ENCODE assay signal across 16 cellular contexts in the genomic region with DNA sequence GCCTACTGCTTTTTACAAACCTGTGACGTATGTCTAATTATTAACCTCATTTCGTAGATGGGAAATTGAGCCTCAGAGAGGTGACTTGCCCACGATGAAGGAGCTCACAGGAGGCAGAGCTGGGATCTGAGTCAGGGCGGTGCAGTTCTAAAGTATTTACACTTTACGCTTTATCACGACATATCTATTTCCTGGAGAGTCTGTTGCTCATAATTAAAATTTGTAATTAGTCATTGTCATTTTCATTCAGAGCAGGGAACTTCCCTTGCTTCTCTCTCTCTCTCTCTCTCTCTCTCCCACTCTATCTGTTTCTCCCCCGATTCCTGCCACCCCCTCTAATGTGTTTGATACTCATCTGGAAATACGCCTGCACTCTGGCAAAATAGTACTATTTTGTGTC. TPM values are rescaled to one million over a fixed set of nuclear protein-coding genes. Genes with fewer than 3 reads are reported as not detected.
DNase-seq lines count a peak whose midpoint lies in the region; ATAC-seq, FAIRE-seq and TF ChIP-seq lines count a peak whose summit lies in the region.
"Had no signal": no experiment of that assay in that cellular context is flagged by ENCODE, and none has a peak within 500 bp of the region (broad histone marks: within the 10 kb centered on the region; RNA-seq: fewer than 3 reads in every experiment).

No MANE protein-coding gene starts in this region.

- CTCF ChIA-PET in activated CD4-positive, alpha-beta memory T cell treated with anti-CD3 and anti-CD28 coated beads, Interleukin-2, amount 10 ng/mL, durations not matched to agents 7 days and 5 days (lab: Charles Lee): interaction anchor here (0.6 to 1.2 kb wide), 2 partner anchors 55 to 311 kb away, joined by 3 to 4 read pairs; no protein-coding TSS in a partner anchor

- peaks cover 18% of the 10 kb centered on the region for H3K4me1 Mint-ChIP-seq in activated CD4-positive, alpha-beta memory T cell treated with anti-CD3 and anti-CD28 coated beads, Interleukin-2, amount 10 ng/mL, durations not matched to agents 7 days and 5 days

- peak; percentile 62 for ATAC-seq in foreskin keratinocyte
- ATAC-seq in HG03469 (IDR thresholded peaks at IDR 0.05; ENCODE audit: unreplicated experiment): no peak
- ATAC-seq in HG03521 (IDR thresholded peaks at IDR 0.05; ENCODE audit: unreplicated experiment): no peak
- ATAC-seq: mucosa of descending colon had no signal

- H3K27ac Mint-ChIP-seq in activated CD4-positive, alpha-beta memory T cell treated with anti-CD3 and anti-CD28 coated beads, Interleukin-2, amount 10 ng/mL, durations not matched to agents 7 days and 5 days: no peak overlapping the region

- H3K27ac ChIP-seq in foreskin keratinocyte: no peak overlapping the region
- H3K27ac ChIP-seq: esophagus squamous epithelium, prostate gland, RWPE1 had no signal

- no peaks in the 10 kb centered on the region for H3K27me3 ChIP-seq in foreskin keratinocyte
- H3K27me3 ChIP-seq: esophagus squamous epithelium had no signal

- no peak for TF ChIP-seq CTCF in foreskin keratinocyte (conservative IDR thresholded peaks at IDR 0.05)

- no peak overlapping the region for H3K4me3 Mint-ChIP-seq in activated CD4-positive, alpha-beta memory T cell treated with anti-CD3 and anti-CD28 coated beads, Interleukin-2, amount 10 ng/mL, durations not matched to agents 7 days and 5 days

- POLR2A ChIA-PET in activated CD4-positive, alpha-beta memory T cell treated with anti-CD3 and anti-CD28 coated beads, Interleukin-2, amount 10 ng/mL, durations not matched to agents 7 days and 5 days (lab: Charles Lee): no interaction called here

- DNase-seq in A172 (ENCODE audit: low spot score) (peak; percentile 11), EL (peak; percentile 66), foreskin keratinocyte (peak in 1 of 2 donors; percentile 53), HTR-8/SVneo (ENCODE audit: insufficient read length, low spot score) (no peak), pons (ENCODE audit: low spot score) (no peak)
- peak; percentile 23 for DNase-seq in activated CD4-positive, alpha-beta memory T cell treated with anti-CD3 and anti-CD28 coated beads, Interleukin-2, amount 10 ng/mL, durations not matched to agents 7 days and 5 days
- DNase-seq: esophagus squamous epithelium, GDM1, mucosa of descending colon, NCI-H1092 treated with DMSO at 0.1 percent for 48 hours, NCI-H446 treated with DMSO at 0.1 percent for 48 hours had no signal

- H3K36me3 Mint-ChIP-seq in activated CD4-positive, alpha-beta memory T cell treated with anti-CD3 and anti-CD28 coated beads, Interleukin-2, amount 10 ng/mL, durations not matched to agents 7 days and 5 days (ENCODE audit: low read depth): no peaks in the 10 kb centered on the region

- H3K27me3 Mint-ChIP-seq in activated CD4-positive, alpha-beta memory T cell treated with anti-CD3 and anti-CD28 coated beads, Interleukin-2, amount 10 ng/mL, durations not matched to agents 7 days and 5 days: no peaks in the 10 kb centered on the region

- H3K9me3 Mint-ChIP-seq in activated CD4-positive, alpha-beta memory T cell treated with anti-CD3 and anti-CD28 coated beads, Interleukin-2, amount 10 ng/mL, durations not matched to agents 7 days and 5 days: no peaks in the 10 kb centered on the region

- no peak for FAIRE-seq in HTR-8/SVneo (lab: Jason Lieb, UNC)
- FAIRE-seq: GM18507 had no signal

- H3K4me1 ChIP-seq in foreskin keratinocyte: peaks cover 8% of the 10 kb centered on the region

RNA-seq across cellular contexts. Expression of a gene that starts 5.9 kb away (rescaled TPM):
- total RNA-seq in A172 (2014; rRNA removed; shearing (Covaris generic)): 0.05 TPM in 1 of 2 replicates, not detected in the other
- not detected for total RNA-seq in activated CD4-positive, alpha-beta memory T cell treated with anti-CD3 and anti-CD28 coated beads, Interleukin-2, amount 10 ng/mL, durations not matched to agents 7 days and 5 days
- not detected in 2 replicates for total RNA-seq in foreskin keratinocyte
- not detected in 2 replicates for polyA plus RNA-seq in foreskin keratinocyte
- total RNA-seq: prostate gland had no signal

Comparison
In these comparisons a context has a peak if more than half of its experiments do, and no peak if none do; other contexts are left out.
1. DNase-seq: peak in A172 (single experiment), EL (single experiment) and activated CD4-positive, alpha-beta memory T cell treated with anti-CD3 and anti-CD28 coated beads, Interleukin-2, amount 10 ng/mL, durations not matched to agents 7 days and 5 days (single experiment); none in HTR-8/SVneo (single experiment) and pons (single experiment).